In genomic region chr18:75244914-75245313, GRCh38 we compare ENCODE assay signal across 10 cellular contexts.
"Had no signal": no experiment of that assay in that cellular context is flagged by ENCODE, and none has a peak within 500 bp of the region (broad histone marks: within the 10 kb centered on the region; RNA-seq: fewer than 3 reads in every experiment).

No MANE protein-coding gene starts in this region.

- H3K27ac ChIP-seq: coronary artery had no signal

- ATAC-seq: activated CD8-positive, alpha-beta memory T cell treated with anti-CD3 and anti-CD28 coated beads, Interleukin-2, amount 10 ng/mL, durations not matched to agents 7 days and 5 days; activated T-cell treated with anti-CD3 and anti-CD28 coated beads, Interleukin-2, amount 50 U/mL, for 4 hours; right cardiac atrium had no signal

- H3K9me3 Mint-ChIP-seq: activated T-cell treated with anti-CD3 and anti-CD28 coated beads, Interleukin-2, amount 50 U/mL, for 4 hours had no signal

- H3K4me3 ChIP-seq: coronary artery, transverse colon had no signal

- H3K36me3 ChIP-seq: transverse colon had no signal

- H3K27me3 ChIP-seq: transverse colon had no signal

- FAIRE-seq: astrocyte, small intestine had no signal

- H3K4me3 Mint-ChIP-seq: activated CD8-positive, alpha-beta memory T cell treated with anti-CD3 and anti-CD28 coated beads, Interleukin-2, amount 10 ng/mL, durations not matched to agents 7 days and 5 days; activated T-cell treated with anti-CD3 and anti-CD28 coated beads, Interleukin-2, amount 50 U/mL, for 4 hours had no signal

- H3K27me3 Mint-ChIP-seq: activated CD8-positive, alpha-beta memory T cell treated with anti-CD3 and anti-CD28 coated beads, Interleukin-2, amount 10 ng/mL, durations not matched to agents 7 days and 5 days had no signal

- DNase-seq: activated CD8-positive, alpha-beta memory T cell treated with anti-CD3 and anti-CD28 coated beads, Interleukin-2, amount 10 ng/mL, durations not matched to agents 7 days and 5 days; activated gamma-delta T cell treated with Interleukin-2 at 50 U/mL for 16 hours; activated T-cell treated with anti-CD3 and anti-CD28 coated beads, Interleukin-2, amount 50 U/mL, for 4 hours; effector CD4-positive, alpha-beta T cell; hippocampal formation; right cardiac atrium; transverse colon had no signal

- H3K9me3 ChIP-seq: transverse colon had no signal

- H3K27ac Mint-ChIP-seq: activated CD8-positive, alpha-beta memory T cell treated with anti-CD3 and anti-CD28 coated beads, Interleukin-2, amount 10 ng/mL, durations not matched to agents 7 days and 5 days had no signal
